In genomic region chr13:25069911-25070310, GRCh38 we compare ENCODE assay signal across 19 cellular contexts. TPM values are rescaled to one million over a fixed set of nuclear protein-coding genes. Genes with fewer than 3 reads are reported as not detected.
DNase-seq lines count a peak whose midpoint lies in the region; ATAC-seq, FAIRE-seq and TF ChIP-seq lines count a peak whose summit lies in the region.
"Had no signal": no experiment of that assay in that cellular context is flagged by ENCODE, and none has a peak within 500 bp of the region (broad histone marks: within the 10 kb centered on the region; RNA-seq: fewer than 3 reads in every experiment).

No MANE protein-coding gene starts in this region.

- no peak overlapping the region for H3K4me2 ChIP-seq in GM23338
- no peak overlapping the region for H3K4me2 ChIP-seq in K562 (ENCODE audit: insufficient read depth, low read length)
- H3K4me2 ChIP-seq: BLaER1 treated with 17β-estradiol and CSF1 and Interleukin-3, amounts not matched to agents 10 nM and 100 nM had no signal

- H3K9me3 Mint-ChIP-seq in GM23338, result no peaks in the 10 kb centered on the region; the same call in none of the 3 replicates
- H3K9me3 Mint-ChIP-seq: CD8-positive, alpha-beta T cell had no signal

- H3K9me3 ChIP-seq in K562 (replicated peaks; ENCODE audit: control insufficient read depth, insufficient read depth, low read depth, low read length) (no peaks in the 10 kb centered on the region), heart right ventricle (no peaks in the 10 kb centered on the region)
- H3K9me3 ChIP-seq: BLaER1 treated with 17β-estradiol and CSF1 and Interleukin-3, amounts not matched to agents 10 nM and 100 nM had no signal

- no peak for TF ChIP-seq POLR2A in K562 (conservative IDR thresholded peaks at IDR 0.05)

- peak; percentile 65 for ATAC-seq in GM23338
- ATAC-seq in K562, result no peak
- ATAC-seq in heart right ventricle, result no peak
- ATAC-seq: CD8-positive, alpha-beta T cell had no signal

- FAIRE-seq in K562 (lab: Jason Lieb, UNC), result no peak
- FAIRE-seq: HTR-8/SVneo had no signal

- H3K4me3 Mint-ChIP-seq in GM23338, result no peak overlapping the region
- H3K4me3 Mint-ChIP-seq: B cell; CD8-positive, alpha-beta T cell; HFFc6 had no signal

- H4K20me1 ChIP-seq in GM23338 (replicated peaks; ENCODE audit: insufficient read depth), result no peaks in the 10 kb centered on the region
- H4K20me1 ChIP-seq in K562 (replicated peaks; ENCODE audit: control insufficient read depth, insufficient read depth, low read length), result no peaks in the 10 kb centered on the region
- H4K20me1 ChIP-seq: BLaER1 treated with 17β-estradiol and CSF1 and Interleukin-3, amounts not matched to agents 10 nM and 100 nM had no signal

- no peaks in the 10 kb centered on the region for H3F3A ChIP-seq in GM23338 (replicated peaks; ENCODE audit: low read depth)

- in situ Hi-C loops in K562 (cut with MboI), result no loop called here

- H3K9me2 ChIP-seq in GM23338 (ENCODE audit: insufficient read depth), result peaks cover 8% of the 10 kb centered on the region

- CTCF ChIA-PET in K562 (lab: Yijun Ruan, JAX; ENCODE audit: low intra/inter-chr PET ratio), result no interaction called here
- CTCF ChIA-PET in HEK293T (lab: Yijun Ruan, JAX), result interaction anchor here (0.6 kb wide), 2 partner anchors 111 to 210 kb away, joined by 5 to 6 read pairs; no protein-coding TSS in a partner anchor

- peaks cover 25% of the 10 kb centered on the region for H3K4me1 ChIP-seq in GM23338 (ENCODE audit: insufficient read depth)
- H3K4me1 ChIP-seq in K562 (replicated peaks in 1 of 2; ENCODE audit: control insufficient read depth in 2 of 2, insufficient read depth in 2 of 2, low read length in 2 of 2), result peaks cover 0 to 12% of the 10 kb centered on the region in 2 experiments; a peak in 3 of 5 replicates
- H3K4me1 ChIP-seq in heart right ventricle, result no peaks in the 10 kb centered on the region

- no peak overlapping the region for H3K4me3 ChIP-seq in GM23338
- H3K4me3 ChIP-seq in K562, result no peak overlapping the region
- H3K4me3 ChIP-seq in heart right ventricle, result no peak overlapping the region
- H3K4me3 ChIP-seq: BLaER1 treated with 17β-estradiol and CSF1 and Interleukin-3, amounts not matched to agents 10 nM and 100 nM had no signal

- H3K79me2 ChIP-seq in GM23338 (replicated peaks; ENCODE audit: insufficient read depth) (no peaks in the 10 kb centered on the region), K562 (ENCODE audit: control insufficient read depth, insufficient read depth, low read length) (no peaks in the 10 kb centered on the region)

- H3K27me3 Mint-ChIP-seq in GM23338 (ENCODE audit: insufficient read depth, low read depth, poor library complexity), result peaks cover 6% of the 10 kb centered on the region

- H3K27ac ChIP-seq in GM23338 (ENCODE audit: low read depth) (no peak overlapping the region), K562 (ENCODE audit: extremely low read depth, low read depth, low read length) (no peak overlapping the region), heart right ventricle (no peak overlapping the region)
- H3K27ac ChIP-seq: BLaER1 treated with 17β-estradiol and CSF1 and Interleukin-3, amounts not matched to agents 10 nM and 100 nM had no signal

- H3K9me1 ChIP-seq in K562 (ENCODE audit: control insufficient read depth, insufficient read depth, low read length), result no peaks in the 10 kb centered on the region

- peaks cover 27% of the 10 kb centered on the region for H3K4me1 Mint-ChIP-seq in GM23338

- POLR2A ChIA-PET in K562 (lab: Yijun Ruan, JAX) (no interaction called here), HEK293T (lab: Yijun Ruan, JAX) (no interaction called here)

- TF ChIP-seq RAD21 in K562 (CRISPR knock-in tag; conservative IDR thresholded peaks at IDR 0.05 in 1 of 2, IDR thresholded peaks at IDR 0.05 in 1 of 2), result no peak

- DNase-seq in NCI-H748 (lab: John Stamatoyannopoulos, UW; ENCODE audit: unreplicated experiment) (peak; percentile 33), NCI-H748 treated with DMSO at 0.1 percent for 48 hours (lab: John Stamatoyannopoulos, UW) (no peak), GM23338 (ENCODE audit: low spot score) (peak; percentile 25), NCI-H69 (lab: John Stamatoyannopoulos, UW) (peak; percentile 10), K562 (ENCODE audit: extremely low read depth in 1 of 4, low spot score in 3 of 4) (no peak), heart right ventricle (no peak), HEK293T (ENCODE audit: extremely low spot score) (no peak)
- DNase-seq in activated T-cell treated with anti-CD3 and anti-CD28 coated beads, Interleukin-2, amount 50 U/mL, for 1 hour, result no peak
- DNase-seq: 8988T; Calu3; CD8-positive, alpha-beta T cell; DMS79 treated with DMSO at 0.1 percent for 48 hours; GF-D8; HCEC 1CT; HFFc6; IMR-90 had no signal

- no peak for TF ChIP-seq CTCF in GM23338 (conservative IDR thresholded peaks at IDR 0.05; ENCODE audit: low read depth in 2 of 2)
- no peak for TF ChIP-seq CTCF in K562 (IDR thresholded peaks at IDR 0.05 in 2 of 3, conservative IDR thresholded peaks at IDR 0.05 in 1 of 3; ENCODE audit: insufficient read depth in 2 of 3, low read depth in 1 of 3, low read length in 3 of 3)
- TF ChIP-seq CTCF in heart right ventricle (IDR thresholded peaks at IDR 0.05), result no peak

- no peak overlapping the region for H3K9ac ChIP-seq in K562 (ENCODE audit: insufficient read depth in 1 of 2, low read depth in 2 of 2, low read length in 2 of 2)
- H3K9ac ChIP-seq: BLaER1 treated with 17β-estradiol and CSF1 and Interleukin-3, amounts not matched to agents 10 nM and 100 nM had no signal

- peak overlapping the region; percentile 79; the same call in 1 of the 2 replicates for H2AFZ ChIP-seq in GM23338
- H2AFZ ChIP-seq in K562 (ENCODE audit: low read depth, low read length), result 0 out of 2 replicates have a peak overlapping the region, but pooled peaks have one; percentile 45

- BruUV-seq in K562 (replicated peaks; lab: Mats Ljungman, UMichigan), result no TSS peak

- H3K27me3 ChIP-seq in GM23338 (ENCODE audit: insufficient read depth) (no peaks in the 10 kb centered on the region), K562 (ENCODE audit: control insufficient read depth in 2 of 2, insufficient read depth in 2 of 2, low read length in 2 of 2) (peaks cover 5 to 27% of the 10 kb centered on the region in 2 experiments; a peak in 3 of 5 replicates), heart right ventricle (peaks cover 0 to 46% (median 13%) of the 10 kb centered on the region in 7 donors)
- H3K27me3 ChIP-seq: BLaER1 treated with 17β-estradiol and CSF1 and Interleukin-3, amounts not matched to agents 10 nM and 100 nM had no signal

- H3K36me3 ChIP-seq in GM23338 (ENCODE audit: insufficient read depth) (no peaks in the 10 kb centered on the region), K562 (ENCODE audit: control insufficient read depth, insufficient read depth, low read length) (no peaks in the 10 kb centered on the region), heart right ventricle (no peaks in the 10 kb centered on the region)
- H3K36me3 ChIP-seq: BLaER1 treated with 17β-estradiol and CSF1 and Interleukin-3, amounts not matched to agents 10 nM and 100 nM had no signal

- no peak for TF ChIP-seq EP300 in K562 (IDR thresholded peaks at IDR 0.05; ENCODE audit: low read length)

- 14% methylated on average over 8 of the region's 8 CpGs for WGBS in K562 (ENCODE audit: insufficient coverage, low coverage, missing lambda C conversion rate)
- 47% methylated on average over 8 of the region's 8 CpGs for WGBS in heart right ventricle, 2 donors

- intact Hi-C loops in K562 (cut with micrococcal nuclease) (loop anchor here (10.0 kb wide), 1 partner anchor 45 kb away; no protein-coding TSS in a partner anchor), heart right ventricle (cut with DNase I) (no loop called here)

- H3K27ac Mint-ChIP-seq in GM23338, result no peak overlapping the region
- H3K27ac Mint-ChIP-seq: B cell; CD8-positive, alpha-beta T cell; HFFc6 had no signal

- H3K36me3 Mint-ChIP-seq in GM23338 (ENCODE audit: low read depth), result no peaks in the 10 kb centered on the region
- H3K36me3 Mint-ChIP-seq: CD8-positive, alpha-beta T cell had no signal

TF ChIP-seq in GM23338, 12 proteins besides CTCF, POLR2A, EP300 and RAD21 (continues in another document):
- no peak for TF ChIP-seq STAT1 (IDR thresholded peaks at IDR 0.05; ENCODE audit: unreplicated experiment)
- no peak for TF ChIP-seq ZNF331 (CRISPR knock-in tag; IDR thresholded peaks at IDR 0.05; ENCODE audit: low read depth)

TF ChIP-seq in K562, 482 proteins besides CTCF, POLR2A, EP300 and RAD21 (continues in another document):
- TF ChIP-seq KDM2B (CRISPR knock-in tag; IDR thresholded peaks at IDR 0.05), result no peak

TF ChIP-seq in HEK293T, 16 proteins besides CTCF, POLR2A, EP300 and RAD21 (continues in another document):
- TF ChIP-seq ELF4 (IDR thresholded peaks at IDR 0.05) (no peak), TARDBP (IDR thresholded peaks at IDR 0.05) (no peak), L3MBTL2 (conservative IDR thresholded peaks at IDR 0.05) (no peak), LEF1 (IDR thresholded peaks at IDR 0.05; ENCODE audit: borderline replicate concordance) (no peak), ZNF384 (IDR thresholded peaks at IDR 0.05) (no peak), NFRKB (IDR thresholded peaks at IDR 0.05) (no peak), SP1 (IDR thresholded peaks at IDR 0.05) (no peak), HDGF (IDR thresholded peaks at IDR 0.05; ENCODE audit: borderline replicate concordance) (no peak), FOXA1 (IDR thresholded peaks at IDR 0.05) (no peak)

RNA-seq across cellular contexts. Expression of gene PABPC3, which starts 26.0 kb away (rescaled TPM):
- 0.58 and 1.2 TPM in 2 replicates for total RNA-seq in GM23338 (2014; rRNA removed; shearing (Covaris generic))
- polyA plus RNA-seq in GM23338 (2016; fragmentation: Nextera tagmentation; extraction: Ambion mirVana), result 0.42 and 0.55 TPM in 2 replicates
- total RNA-seq in K562 (2011; cell fraction: chromatin; rRNA removed; ENCODE audit: low replicate concordance), result 0.46 TPM in 1 of 2 replicates, not detected in the other
- not detected in 2 replicates for total RNA-seq in K562 (2011; cell fraction: nucleolus; rRNA removed)
- total RNA-seq in K562 (2011; cell fraction: nucleoplasm; rRNA removed), result 0.15 TPM in 1 of 2 replicates, not detected in the other
- 0.04 and 0.05 TPM in 2 replicates for total RNA-seq in K562 (2014; rRNA removed)
- 0.25 and 0.26 TPM in 2 replicates for total RNA-seq in K562 (2014; rRNA removed; fragmentation: Illumina TruSeq; extraction: Trizol)
- 0.07 and 0.08 TPM in 2 replicates for total RNA-seq in K562 (2015; rRNA removed; fragmentation: Illumina TruSeq; extraction: Trizol)
- 0.18 and 0.29 TPM in 2 replicates for total RNA-seq in K562 (2021)
- polyA plus RNA-seq in K562 (2011; rRNA removed), result 0.41 and 0.49 TPM in 2 replicates
- 0.10 and 0.13 TPM in 2 replicates for polyA plus RNA-seq in K562 (2011; cell fraction: cytosol; rRNA removed)
- polyA plus RNA-seq in K562 (2011; cell fraction: nucleus; rRNA removed), result 0.03 and 0.10 TPM in 2 replicates
- 0.42 and 0.51 TPM in 2 replicates for polyA plus RNA-seq in K562 (2012)
- polyA plus RNA-seq in K562 (2014; fragmentation: Illumina TruSeq; extraction: Trizol), result 0.64 and 0.80 TPM in 2 replicates
- polyA plus RNA-seq in K562 (2014; fragmentation: Nextera tagmentation; extraction: Ambion mirVana), result under 1 TPM; 0.18 to 0.32 TPM
- polyA plus RNA-seq in K562 (2014; rRNA removed), result 0.12 and 0.20 TPM in 2 replicates
- polyA minus RNA-seq in K562 (2011; rRNA and poly(A)+ RNA removed), result 0.49 and 0.63 TPM in 2 replicates
- not detected in 2 replicates for polyA minus RNA-seq in K562 (2011; cell fraction: cytosol; rRNA and poly(A)+ RNA removed)
- not detected in 2 replicates for polyA minus RNA-seq in K562 (2011; cell fraction: nucleus; rRNA and poly(A)+ RNA removed)
- under 1 TPM in 2 of 10 donors, not detected in 8; 0.09 to 0.10 TPM for total RNA-seq in heart right ventricle
- polyA plus RNA-seq in heart right ventricle, result under 1 TPM in 1 of 2 donors, not detected in 1; 0.06 TPM

Comparison
In these comparisons a context has a peak if more than half of its experiments do, and no peak if none do; other contexts are left out.
1. DNase-seq: peak in NCI-H748 (single experiment), GM23338 (single experiment) and NCI-H69 (single experiment); none in NCI-H748 treated with DMSO at 0.1 percent for 48 hours (single experiment), K562 (0 of 4), heart right ventricle (0 of 2), activated T-cell treated with anti-CD3 and anti-CD28 coated beads, Interleukin-2, amount 50 U/mL, for 1 hour (single experiment) and HEK293T (single experiment).